In genomic region chr2:81901017-81901416, GRCh38 we compare ENCODE assay signal across 16 cellular contexts.
A peak's percentile ranks its signal among the peaks of the same experiment; 100 is the strongest.
DNase-seq lines count a peak whose midpoint lies in the region; ATAC-seq and TF ChIP-seq lines count a peak whose summit lies in the region.
"Had no signal": no experiment of that assay in that cellular context is flagged by ENCODE, and none has a peak within 500 bp of the region (broad histone marks: within the 10 kb centered on the region; RNA-seq: fewer than 3 reads in every experiment).

No MANE protein-coding gene starts in this region.

- TF ChIP-seq CTCF in body of pancreas (IDR thresholded peaks at IDR 0.05) = peak in 6 of 7 experiments; percentile 18 to 37 (median 28)
- peak in 2 of 3 experiments; percentile 15 to 46 for TF ChIP-seq CTCF in nephron (IDR thresholded peaks at IDR 0.05; ENCODE audit: unreplicated experiment in 3 of 3)

- peaks cover 8% of the 10 kb centered on the region for H3K4me1 Mint-ChIP-seq in nephron
- no peaks in the 10 kb centered on the region for H3K4me1 Mint-ChIP-seq in activated T-cell treated with anti-CD3 and anti-CD28 coated beads, Interleukin-2, amount 50 U/mL, for 72 hours (ENCODE audit: low read depth)
- H3K4me1 Mint-ChIP-seq in stimulated activated naive CD8-positive, alpha-beta T cell treated with anti-CD3 and anti-CD28 coated beads, Interleukin-15, amount 100 ng/mL, for 72 hours = no peaks in the 10 kb centered on the region

- H3K4me1 ChIP-seq in body of pancreas = no peaks in the 10 kb centered on the region
- H3K4me1 ChIP-seq: gastrocnemius medialis, thyroid gland had no signal

- no peak overlapping the region for H3K4me3 ChIP-seq in body of pancreas
- H3K4me3 ChIP-seq: dorsolateral prefrontal cortex, gastrocnemius medialis, GM12878, HAP-1, thyroid gland had no signal

- no peaks in the 10 kb centered on the region for H3K27me3 Mint-ChIP-seq in nephron (ENCODE audit: low read depth)
- H3K27me3 Mint-ChIP-seq in activated T-cell treated with anti-CD3 and anti-CD28 coated beads, Interleukin-2, amount 50 U/mL, for 72 hours (ENCODE audit: low read depth) = no peaks in the 10 kb centered on the region
- H3K27me3 Mint-ChIP-seq in stimulated activated naive CD8-positive, alpha-beta T cell treated with anti-CD3 and anti-CD28 coated beads, Interleukin-15, amount 100 ng/mL, for 72 hours = no peaks in the 10 kb centered on the region
- H3K27me3 Mint-ChIP-seq: activated naive CD8-positive, alpha-beta T cell had no signal

- H3K9me3 Mint-ChIP-seq in nephron = peaks cover 3% of the 10 kb centered on the region
- H3K9me3 Mint-ChIP-seq in activated T-cell treated with anti-CD3 and anti-CD28 coated beads, Interleukin-2, amount 50 U/mL, for 72 hours = peaks cover 12 to 13% of the 10 kb centered on the region in 2 donors
- H3K9me3 Mint-ChIP-seq in stimulated activated naive CD8-positive, alpha-beta T cell treated with anti-CD3 and anti-CD28 coated beads, Interleukin-15, amount 100 ng/mL, for 72 hours = peaks cover 0 to 28% of the 10 kb centered on the region in 2 donors

- WGBS in body of pancreas, 2 donors = 30 to 31% methylated on average over 3 of the region's 3 CpGs

- DNase-seq in ELR (ENCODE audit: low read depth) (peak; percentile 53), Kasumi-1 (lab: John Stamatoyannopoulos, UW) (peak; percentile 29 to 50), body of pancreas (no peak)
- no peak for DNase-seq in activated T-cell treated with anti-CD3 and anti-CD28 coated beads, Interleukin-2, amount 50 U/mL, for 72 hours
- DNase-seq in stimulated activated naive CD8-positive, alpha-beta T cell treated with anti-CD3 and anti-CD28 coated beads, Interleukin-15, amount 100 ng/mL, for 72 hours = no peak
- DNase-seq: dorsolateral prefrontal cortex, gastrocnemius medialis, left colon, thyroid gland had no signal

- no peaks in the 10 kb centered on the region for H3K27me3 ChIP-seq in body of pancreas
- H3K27me3 ChIP-seq: dorsolateral prefrontal cortex, gastrocnemius medialis, neutrophil, thyroid gland had no signal

- no peak overlapping the region for H3K27ac Mint-ChIP-seq in nephron
- H3K27ac Mint-ChIP-seq in activated T-cell treated with anti-CD3 and anti-CD28 coated beads, Interleukin-2, amount 50 U/mL, for 72 hours = no peak overlapping the region
- H3K27ac Mint-ChIP-seq in stimulated activated naive CD8-positive, alpha-beta T cell treated with anti-CD3 and anti-CD28 coated beads, Interleukin-15, amount 100 ng/mL, for 72 hours = no peak overlapping the region
- H3K27ac Mint-ChIP-seq: activated naive CD8-positive, alpha-beta T cell had no signal

- intact Hi-C loops in body of pancreas (cut with DNase I) = no loop called here

- no peak overlapping the region for H3K27ac ChIP-seq in body of pancreas
- H3K27ac ChIP-seq: dorsolateral prefrontal cortex, gastrocnemius medialis, neutrophil, thyroid gland had no signal

- no peaks in the 10 kb centered on the region for H3K36me3 Mint-ChIP-seq in nephron (ENCODE audit: low read depth)
- H3K36me3 Mint-ChIP-seq in activated T-cell treated with anti-CD3 and anti-CD28 coated beads, Interleukin-2, amount 50 U/mL, for 72 hours (ENCODE audit: insufficient read depth in 2 of 2) = no peaks in the 10 kb centered on the region
- H3K36me3 Mint-ChIP-seq: activated naive CD8-positive, alpha-beta T cell had no signal

- H3K36me3 ChIP-seq in body of pancreas (replicated peaks in 1 of 2; ENCODE audit: insufficient read depth in 1 of 2, low read depth in 2 of 2) = no peaks in the 10 kb centered on the region
- H3K36me3 ChIP-seq: gastrocnemius medialis, HAP-1, neutrophil, thyroid gland had no signal

- H3K4me3 Mint-ChIP-seq in nephron = no peak overlapping the region
- H3K4me3 Mint-ChIP-seq in activated T-cell treated with anti-CD3 and anti-CD28 coated beads, Interleukin-2, amount 50 U/mL, for 72 hours = no peak overlapping the region
- H3K4me3 Mint-ChIP-seq in stimulated activated naive CD8-positive, alpha-beta T cell treated with anti-CD3 and anti-CD28 coated beads, Interleukin-15, amount 100 ng/mL, for 72 hours = no peak overlapping the region
- H3K4me3 Mint-ChIP-seq: activated naive CD8-positive, alpha-beta T cell had no signal

- no peak for TF ChIP-seq POLR2A in body of pancreas (IDR thresholded peaks at IDR 0.05)

- ATAC-seq in body of pancreas (no peak), GM18870 (IDR thresholded peaks at IDR 0.05; ENCODE audit: unreplicated experiment) (no peak), GM18909 (IDR thresholded peaks at IDR 0.05; ENCODE audit: poor library complexity, unreplicated experiment) (no peak)
- ATAC-seq in activated T-cell treated with anti-CD3 and anti-CD28 coated beads, Interleukin-2, amount 50 U/mL, for 72 hours (replicated peaks in 1 of 2) = no peak
- no peak for ATAC-seq in stimulated activated naive CD8-positive, alpha-beta T cell treated with anti-CD3 and anti-CD28 coated beads, Interleukin-15, amount 100 ng/mL, for 72 hours
- ATAC-seq: gastrocnemius medialis, GM12878, left colon had no signal

- H3K9me3 ChIP-seq in body of pancreas = no peaks in the 10 kb centered on the region
- H3K9me3 ChIP-seq: gastrocnemius medialis, HAP-1, neutrophil, thyroid gland had no signal

Comparison
In these comparisons a context has a peak if more than half of its experiments do, and no peak if none do; other contexts are left out.
1. DNase-seq: peak in ELR (single experiment) and Kasumi-1 (2 of 2); none in body of pancreas (0 of 4), activated T-cell treated with anti-CD3 and anti-CD28 coated beads, Interleukin-2, amount 50 U/mL, for 72 hours (0 of 2) and stimulated activated naive CD8-positive, alpha-beta T cell treated with anti-CD3 and anti-CD28 coated beads, Interleukin-15, amount 100 ng/mL, for 72 hours (0 of 2).